Comparison of ENCODE assay signal across 8 cellular contexts in genomic region chr15:64070965-64071851, GRCh38. TPM values are rescaled to one million over a fixed set of nuclear protein-coding genes. Genes with fewer than 3 reads are reported as not detected.
A peak's percentile ranks its signal among the peaks of the same experiment; 100 is the strongest.
DNase-seq lines count a peak whose midpoint lies in the region; ATAC-seq and FAIRE-seq lines count a peak whose summit lies in the region.

No MANE protein-coding gene starts in this region.

- H3K4me3 ChIP-seq in right cardiac atrium (ENCODE audit: low read length) (no peak overlapping the region), small intestine (ENCODE audit: low read depth in 1 of 2, low read length in 2 of 2) (no peak overlapping the region)

- ATAC-seq in right cardiac atrium (peak; percentile 72 to 77), HG02642 (IDR thresholded peaks at IDR 0.05; ENCODE audit: poor library complexity, unreplicated experiment) (no peak)
- ATAC-seq in effector memory CD8-positive, alpha-beta T cell (replicated peaks), result no peak

- FAIRE-seq in small intestine (lab: Jason Lieb, UNC), result no peak

- H3K9me3 ChIP-seq in right cardiac atrium (ENCODE audit: control insufficient read depth, low read length) (no peaks in the 10 kb centered on the region), small intestine (ENCODE audit: control insufficient read depth, low read depth) (no peaks in the 10 kb centered on the region)

- peaks cover 2 to 12% of the 10 kb centered on the region in 2 donors for H3K36me3 ChIP-seq in small intestine (ENCODE audit: control insufficient read depth in 2 of 2, insufficient read depth in 2 of 2, low read length in 2 of 2)

- H3K9me3 Mint-ChIP-seq in effector memory CD8-positive, alpha-beta T cell, result no peaks in the 10 kb centered on the region

- DNase-seq in GM04504 (ENCODE audit: low read depth) (peak; percentile 65), right cardiac atrium (peak in 1 of 3 donors; percentile 60), small intestine (peak; percentile 89)
- DNase-seq in activated CD4-positive, alpha-beta T cell treated with anti-CD3 and anti-CD28 coated beads for 4 hours, result no peak
- DNase-seq in effector memory CD8-positive, alpha-beta T cell, result no peak
- DNase-seq in stimulated activated CD4-positive, alpha-beta T cell treated with anti-CD3 and anti-CD28 coated beads, Interleukin-2, amount 100 ng/mL, for 48 hours, result no peak

- H3K27me3 ChIP-seq in right cardiac atrium (ENCODE audit: control insufficient read depth, insufficient read depth) (no peaks in the 10 kb centered on the region), small intestine (ENCODE audit: control insufficient read depth in 2 of 2, insufficient read depth in 2 of 2, low read length in 2 of 2) (no peaks in the 10 kb centered on the region)

- peaks cover 6 to 9% of the 10 kb centered on the region in 2 donors for H3K4me1 Mint-ChIP-seq in effector memory CD8-positive, alpha-beta T cell (ENCODE audit: low read depth in 2 of 2)

- H3K27ac Mint-ChIP-seq in effector memory CD8-positive, alpha-beta T cell, result no peak overlapping the region

- H3K4me1 ChIP-seq in right cardiac atrium (ENCODE audit: control insufficient read depth, insufficient read depth, low read length), result peaks cover 7% of the 10 kb centered on the region
- peaks cover 0 to 3% of the 10 kb centered on the region in 2 donors for H3K4me1 ChIP-seq in small intestine (ENCODE audit: control insufficient read depth in 2 of 2, insufficient read depth in 1 of 2, low read depth in 1 of 2, low read length in 1 of 2)

- WGBS in right cardiac atrium, result 36% methylated on average over 8 of the region's 8 CpGs
- WGBS in small intestine, 3 donors, result 49 to 54% (median 50%) methylated on average over 8 of the region's 8 CpGs

- H3K27ac ChIP-seq in angular gyrus (ENCODE audit: low read depth, low read length) (peak overlapping the region; percentile 42), right cardiac atrium (ENCODE audit: low read length) (peak overlapping the region; percentile 26), small intestine (ENCODE audit: low read depth in 1 of 2, low read length in 1 of 2) (peak overlapping the region; percentile 67 to 68)

- intact Hi-C loops in right cardiac atrium (cut with DNase I), result no loop called here

- H3K36me3 Mint-ChIP-seq in effector memory CD8-positive, alpha-beta T cell (ENCODE audit: insufficient read depth), result peaks cover 19% of the 10 kb centered on the region

- H3K4me3 Mint-ChIP-seq in effector memory CD8-positive, alpha-beta T cell, result no peak overlapping the region

- no peaks in the 10 kb centered on the region for H3K27me3 Mint-ChIP-seq in effector memory CD8-positive, alpha-beta T cell

RNA-seq across cellular contexts. Expression of gene CIAO2A, which starts 22.4 kb away (rescaled TPM):
- 10 to 100 TPM; 43.9 to 66.2 (median 53.6) TPM for total RNA-seq in right cardiac atrium
- polyA plus RNA-seq in right cardiac atrium (82.7 TPM), small intestine (100 to 1,000 TPM; 136 to 259 (median 206) TPM)

RNA-seq across cellular contexts. Expression of gene SNX1, which starts 24.6 kb away (rescaled TPM):
- total RNA-seq in right cardiac atrium, result 100 to 1,000 TPM in 3 of 4 donors, 10 to 100 TPM in 1; 99.2 to 149 (median 105) TPM
- polyA plus RNA-seq in right cardiac atrium (54.1 TPM), small intestine (10 to 100 TPM; 56.5 to 95.7 (median 58.7) TPM)

RNA-seq across cellular contexts. Expression of gene DAPK2, which starts 24.9 kb away (rescaled TPM):
- total RNA-seq in right cardiac atrium, result 10 to 100 TPM; 83.5 to 95.1 (median 88.1) TPM
- polyA plus RNA-seq in right cardiac atrium (48.8 TPM), small intestine (10 to 100 TPM; 11.6 to 91.6 (median 83.4) TPM)

Comparison
In these comparisons a context has a peak if more than half of its experiments do, and no peak if none do; other contexts are left out.
1. DNase-seq: peak in GM04504 (single experiment) and small intestine (single experiment); none in activated CD4-positive, alpha-beta T cell treated with anti-CD3 and anti-CD28 coated beads for 4 hours (0 of 2), effector memory CD8-positive, alpha-beta T cell (0 of 3) and stimulated activated CD4-positive, alpha-beta T cell treated with anti-CD3 and anti-CD28 coated beads, Interleukin-2, amount 100 ng/mL, for 48 hours (0 of 2).
2. ATAC-seq: peak in right cardiac atrium (2 of 2); none in effector memory CD8-positive, alpha-beta T cell (single experiment) and HG02642 (single experiment).
3. Peak in every context shown above with its lines, with median percentiles within 50 percentile points of each other: H3K27ac ChIP-seq.